Comparison of ENCODE assay signal across 15 cellular contexts in genomic region chr10:124279298-124279697, GRCh38.
DNase-seq lines count a peak whose midpoint lies in the region; ATAC-seq and TF ChIP-seq lines count a peak whose summit lies in the region.
"Had no signal": no experiment of that assay in that cellular context is flagged by ENCODE, and none has a peak within 500 bp of the region (broad histone marks: within the 10 kb centered on the region; RNA-seq: fewer than 3 reads in every experiment).

No MANE protein-coding gene starts in this region.

- H3T11ph ChIP-seq in H9 (ENCODE audit: low read length) = no peak overlapping the region

- POLR2A ChIA-PET in OCI-LY7 (lab: Charles Lee) = no interaction called here

- no peak overlapping the region for H2BK15ac ChIP-seq in H9 (ENCODE audit: low read depth, low read length)

- H3K9ac ChIP-seq in H9 (ENCODE audit: extremely low read depth, insufficient read length, low read length) = no peak overlapping the region
- H3K9ac ChIP-seq: GM23248 had no signal

- no peak overlapping the region for H3K4me3 ChIP-seq in OCI-LY7 (ENCODE audit: low read depth, low read length, poor library complexity, severe bottlenecking)
- H3K4me3 ChIP-seq in brain microvascular endothelial cell (ENCODE audit: low read depth, low read length) = no peak overlapping the region
- H3K4me3 ChIP-seq: GM23248, Peyer's patch had no signal

- peak; percentile 30; the same call in 2 of the 3 replicates for TF ChIP-seq CTCF in H9 (conservative IDR thresholded peaks at IDR 0.05)
- TF ChIP-seq CTCF in OCI-LY7 (conservative IDR thresholded peaks at IDR 0.05; ENCODE audit: low read length) = peak; percentile 62
- peak; percentile 21 for TF ChIP-seq CTCF in brain microvascular endothelial cell (IDR thresholded peaks at IDR 0.05; ENCODE audit: low read depth, low read length, missing control alignments)

- no peak overlapping the region for H2BK5ac ChIP-seq in H9 (ENCODE audit: insufficient read length, low read length)

- no CpG with 5 or more reads among the region's 2 CpGs for WGBS in H9 (ENCODE audit: extremely low coverage, insufficient read length, low lambda C conversion rate)

- H2AK5ac ChIP-seq in H9 (ENCODE audit: insufficient read length, low read length) = no peak overlapping the region

- H2BK12ac ChIP-seq in H9 (ENCODE audit: insufficient read length, low read depth, low read length) = no peak overlapping the region

- H3K36me3 ChIP-seq in OCI-LY7 (ENCODE audit: insufficient read depth, low read length) = no peaks in the 10 kb centered on the region
- no peaks in the 10 kb centered on the region for H3K36me3 ChIP-seq in brain microvascular endothelial cell (replicated peaks)
- H3K36me3 ChIP-seq: Peyer's patch had no signal

- H3K14ac ChIP-seq in H9 (ENCODE audit: insufficient read depth, low read length) = no peak overlapping the region

- H3K4me1 ChIP-seq in H9 (ENCODE audit: insufficient read depth, low read length) (no peaks in the 10 kb centered on the region), OCI-LY7 (ENCODE audit: insufficient read depth, low read length, poor library complexity, severe bottlenecking) (no peaks in the 10 kb centered on the region)
- H3K4me1 ChIP-seq: Peyer's patch had no signal

- no peak for DNase-seq in H9
- DNase-seq in OCI-LY7 (ENCODE audit: low spot score) = peak; percentile 27
- DNase-seq in brain microvascular endothelial cell = no peak
- peak; percentile 44 for DNase-seq in posterior vena cava (ENCODE audit: low spot score)
- DNase-seq in stimulated activated naive B cell treated with anti-CD40 and anti-IgM and Interleukin-4, amounts not matched to agents 10 μg/mL and 1 μg/mL and 100 μg/mL, for 72 hours = no peak
- DNase-seq in GOT3 (lab: John Stamatoyannopoulos, UW) = no peak
- DNase-seq: GM23248, NCI-H1092, NCI-H2107, NCI-H226, NCI-H526, SW 1271 had no signal

- intact Hi-C loops in OCI-LY7 (cut with micrococcal nuclease; ENCODE audit: unreplicated experiment) (no loop called here), posterior vena cava (cut with DNase I) (no loop called here)

- H4K8ac ChIP-seq in H9 (replicated peaks; ENCODE audit: insufficient read length, low read depth, low read length) = no peak overlapping the region

- H3K27ac Mint-ChIP-seq in H9 = no peak overlapping the region
- H3K27ac Mint-ChIP-seq in stimulated activated naive B cell treated with anti-CD40 and anti-IgM and Interleukin-4, amounts not matched to agents 10 μg/mL and 1 μg/mL and 100 μg/mL, for 72 hours = no peak overlapping the region
- H3K27ac Mint-ChIP-seq: HFFc6 had no signal

- no peak overlapping the region for H3K23ac ChIP-seq in H9 (ENCODE audit: insufficient read length, low read depth, low read length)

- no peak overlapping the region for H3K56ac ChIP-seq in H9 (ENCODE audit: insufficient read length, low read depth, low read length)

- no peaks in the 10 kb centered on the region for H3K79me1 ChIP-seq in H9 (ENCODE audit: insufficient read depth, low read depth, low read length, poor library complexity, severe bottlenecking)

- no peak overlapping the region for H4K5ac ChIP-seq in H9 (ENCODE audit: insufficient read length, low read depth, low read length)

- H2BK120ac ChIP-seq in H9 (ENCODE audit: low read depth, low read length, poor library complexity, severe bottlenecking) = no peak overlapping the region

- H2BK20ac ChIP-seq in H9 (ENCODE audit: low read depth, low read length, poor library complexity, severe bottlenecking) = no peak overlapping the region

- H2AFZ ChIP-seq in H9 (ENCODE audit: low read length) = no peak overlapping the region
- no peak overlapping the region for H2AFZ ChIP-seq in OCI-LY7 (ENCODE audit: low read length)
- H2AFZ ChIP-seq: GM23248 had no signal

- CTCF ChIA-PET in OCI-LY7 (lab: Charles Lee; ENCODE audit: unreplicated experiment) = no interaction called here

- H4K20me1 ChIP-seq in H9 (ENCODE audit: control insufficient read depth, insufficient read depth, insufficient read length) (no peaks in the 10 kb centered on the region), OCI-LY7 (ENCODE audit: insufficient read depth, low read length) (no peaks in the 10 kb centered on the region)

- H3K23me2 ChIP-seq in H9 (ENCODE audit: insufficient read length, low read depth, low read length, poor library complexity, severe bottlenecking) = no peaks in the 10 kb centered on the region

- H3K27ac ChIP-seq in H9 (ENCODE audit: insufficient read length, low read depth, low read length) (no peak overlapping the region), OCI-LY7 (ENCODE audit: low read depth, low read length, poor library complexity, severe bottlenecking) (no peak overlapping the region), brain microvascular endothelial cell (no peak overlapping the region)
- H3K27ac ChIP-seq: GM23248, Peyer's patch had no signal

- H3K27me3 ChIP-seq in H9 (ENCODE audit: insufficient read depth, low read length) = no peaks in the 10 kb centered on the region
- H3K27me3 ChIP-seq in brain microvascular endothelial cell (replicated peaks) = no peaks in the 10 kb centered on the region
- H3K27me3 ChIP-seq: Peyer's patch had no signal

- ATAC-seq in stimulated activated naive B cell treated with anti-CD40 and anti-IgM and Interleukin-4, amounts not matched to agents 10 μg/mL and 1 μg/mL and 100 μg/mL, for 72 hours (replicated peaks) = no peak
- no peak for ATAC-seq in HG02678 (IDR thresholded peaks at IDR 0.05; ENCODE audit: unreplicated experiment)

- in situ Hi-C loops in brain microvascular endothelial cell (cut with HindIII; ENCODE audit: low pct_ligation_motif_present, low sequenced_read_pairs) = no loop called here

- H3K4ac ChIP-seq in H9 (ENCODE audit: low read depth, low read length) = no peak overlapping the region

- H3K36me3 Mint-ChIP-seq in H9 (ENCODE audit: insufficient read depth in 1 of 3, low read depth in 3 of 3) = peaks cover 0 to 2% (median 0%) of the 10 kb centered on the region in 3 experiments; a peak in 2 of 7 replicates
- peaks cover 0 to 4% of the 10 kb centered on the region in 2 donors for H3K36me3 Mint-ChIP-seq in stimulated activated naive B cell treated with anti-CD40 and anti-IgM and Interleukin-4, amounts not matched to agents 10 μg/mL and 1 μg/mL and 100 μg/mL, for 72 hours

- H3K79me2 ChIP-seq in H9 (ENCODE audit: insufficient read depth, low read length) (no peaks in the 10 kb centered on the region), OCI-LY7 (ENCODE audit: insufficient read depth, low read depth, low read length) (no peaks in the 10 kb centered on the region)

- H4K91ac ChIP-seq in H9 (ENCODE audit: insufficient read length, low read depth, low read length) = no peak overlapping the region

- no peaks in the 10 kb centered on the region for H3K9me2 ChIP-seq in OCI-LY7 (ENCODE audit: insufficient read depth, low read length)

- no peak overlapping the region for H3K18ac ChIP-seq in H9 (ENCODE audit: insufficient read length, low read depth, low read length)

- H3K4me1 Mint-ChIP-seq in H9 = no peaks in the 10 kb centered on the region
- no peaks in the 10 kb centered on the region for H3K4me1 Mint-ChIP-seq in stimulated activated naive B cell treated with anti-CD40 and anti-IgM and Interleukin-4, amounts not matched to agents 10 μg/mL and 1 μg/mL and 100 μg/mL, for 72 hours

- no TSS peak for BruUV-seq in OCI-LY7 (replicated peaks; lab: Mats Ljungman, UMichigan)

- H3K9me3 ChIP-seq in H9 (ENCODE audit: control insufficient read depth, low read depth, low read length) (no peaks in the 10 kb centered on the region), OCI-LY7 (ENCODE audit: low read length) (no peaks in the 10 kb centered on the region)
- H3K9me3 ChIP-seq: Peyer's patch had no signal

- peaks cover 12% of the 10 kb centered on the region for H3K27me3 Mint-ChIP-seq in H9 (ENCODE audit: low read depth)
- peaks cover 0 to 4% of the 10 kb centered on the region in 2 donors for H3K27me3 Mint-ChIP-seq in stimulated activated naive B cell treated with anti-CD40 and anti-IgM and Interleukin-4, amounts not matched to agents 10 μg/mL and 1 μg/mL and 100 μg/mL, for 72 hours

- no peak overlapping the region; a peak in 1 of 5 replicates for H3K4me3 Mint-ChIP-seq in H9
- no peak overlapping the region for H3K4me3 Mint-ChIP-seq in stimulated activated naive B cell treated with anti-CD40 and anti-IgM and Interleukin-4, amounts not matched to agents 10 μg/mL and 1 μg/mL and 100 μg/mL, for 72 hours
- H3K4me3 Mint-ChIP-seq: HFFc6 had no signal

- H3K4me2 ChIP-seq in H9 (ENCODE audit: insufficient read depth, insufficient read length, low read length) = no peak overlapping the region
- H3K4me2 ChIP-seq in OCI-LY7 (ENCODE audit: low read length) = no peak overlapping the region

- H3K9me3 Mint-ChIP-seq in H9 = peaks cover 4 to 14% of the 10 kb centered on the region in 2 experiments; a peak in 4 of 5 replicates
- H3K9me3 Mint-ChIP-seq in stimulated activated naive B cell treated with anti-CD40 and anti-IgM and Interleukin-4, amounts not matched to agents 10 μg/mL and 1 μg/mL and 100 μg/mL, for 72 hours = peaks cover 7 to 10% of the 10 kb centered on the region in 2 donors

Comparison
In these comparisons a context has a peak if more than half of its experiments do, and no peak if none do; other contexts are left out.
1. DNase-seq: peak in OCI-LY7 (single experiment) and posterior vena cava (single experiment); none in H9 (single experiment), brain microvascular endothelial cell (single experiment), stimulated activated naive B cell treated with anti-CD40 and anti-IgM and Interleukin-4, amounts not matched to agents 10 μg/mL and 1 μg/mL and 100 μg/mL, for 72 hours (single experiment) and GOT3 (single experiment).
2. Peak in every context shown above with its lines, with median percentiles within 50 percentile points of each other: CTCF ChIP-seq.